In genomic region chr12:69392146-69392928, GRCh38 we compare ENCODE assay signal across 14 cellular contexts. TPM values are rescaled to one million over a fixed set of nuclear protein-coding genes. Genes with fewer than 3 reads are reported as not detected.
DNase-seq lines count a peak whose midpoint lies in the region; ATAC-seq and FAIRE-seq lines count a peak whose summit lies in the region.
"Had no signal": no experiment of that assay in that cellular context is flagged by ENCODE, and none has a peak within 500 bp of the region (broad histone marks: within the 10 kb centered on the region; RNA-seq: fewer than 3 reads in every experiment).

No MANE protein-coding gene starts in this region.

- no peak for DNase-seq in NOMO-1 (lab: John Stamatoyannopoulos, UW; ENCODE audit: unreplicated experiment in 2 of 2)
- DNase-seq in activated T-helper 2 cell treated with anti-CD3 and anti-CD28 coated beads, Interferon-gamma antibody, Interleukin-2, Interleukin-4, amounts not matched to agents 10 μg/mL and 5 μg/mL and 100 μg/mL, durations not matched to agents 14 hours and 24 hours and 36 hours (ENCODE audit: low spot score): no peak
- DNase-seq in occipital lobe (lab: John Stamatoyannopoulos, UW): no peak
- no peak for DNase-seq in activated CD8-positive, alpha-beta memory T cell treated with anti-CD3 and anti-CD28 coated beads for 24 hours
- DNase-seq: CD4-positive, alpha-beta memory T cell; cortex of kidney; Right ventricle myocardium superior had no signal

- H3K27ac Mint-ChIP-seq in activated T-helper 2 cell treated with anti-CD3 and anti-CD28 coated beads, Interferon-gamma antibody, Interleukin-2, Interleukin-4, amounts not matched to agents 10 μg/mL and 5 μg/mL and 100 μg/mL, durations not matched to agents 14 hours and 24 hours and 36 hours: no peak overlapping the region
- H3K27ac Mint-ChIP-seq: memory B cell, WTC11 had no signal

- intact Hi-C loops in activated T-helper 2 cell treated with anti-CD3 and anti-CD28 coated beads, Interferon-gamma antibody, Interleukin-2, Interleukin-4, amounts not matched to agents 10 μg/mL and 5 μg/mL and 100 μg/mL, durations not matched to agents 14 hours and 24 hours and 36 hours (cut with micrococcal nuclease): loop anchor here (5.0 kb wide), 2 partner anchors 80 to 140 kb away; partner anchors contain the start of gene FRS2

- FAIRE-seq in endometrium (lab: Jason Lieb, UNC): peak; percentile 29
- FAIRE-seq: GM12892 had no signal

- H3K4me3 Mint-ChIP-seq in activated T-helper 2 cell treated with anti-CD3 and anti-CD28 coated beads, Interferon-gamma antibody, Interleukin-2, Interleukin-4, amounts not matched to agents 10 μg/mL and 5 μg/mL and 100 μg/mL, durations not matched to agents 14 hours and 24 hours and 36 hours (ENCODE audit: low read depth): no peak overlapping the region
- H3K4me3 Mint-ChIP-seq: CD4-positive, alpha-beta memory T cell; memory B cell; WTC11 had no signal

- peak; percentile 62 for ATAC-seq in GM18502 (IDR thresholded peaks at IDR 0.05; ENCODE audit: poor library complexity, unreplicated experiment)
- ATAC-seq in GM19468 (IDR thresholded peaks at IDR 0.05; ENCODE audit: extremely low read depth, unreplicated experiment): peak; percentile 50
- peak; percentile 81 for ATAC-seq in HG03064 (IDR thresholded peaks at IDR 0.05; ENCODE audit: low read depth, unreplicated experiment)
- ATAC-seq: WTC11 had no signal

- no peaks in the 10 kb centered on the region for H3K27me3 Mint-ChIP-seq in activated T-helper 2 cell treated with anti-CD3 and anti-CD28 coated beads, Interferon-gamma antibody, Interleukin-2, Interleukin-4, amounts not matched to agents 10 μg/mL and 5 μg/mL and 100 μg/mL, durations not matched to agents 14 hours and 24 hours and 36 hours (ENCODE audit: low read depth)
- H3K27me3 Mint-ChIP-seq: CD4-positive, alpha-beta memory T cell; memory B cell had no signal

- H3K9me3 Mint-ChIP-seq in activated T-helper 2 cell treated with anti-CD3 and anti-CD28 coated beads, Interferon-gamma antibody, Interleukin-2, Interleukin-4, amounts not matched to agents 10 μg/mL and 5 μg/mL and 100 μg/mL, durations not matched to agents 14 hours and 24 hours and 36 hours: peaks cover 10% of the 10 kb centered on the region

- peaks cover 11% of the 10 kb centered on the region for H3K4me1 Mint-ChIP-seq in activated T-helper 2 cell treated with anti-CD3 and anti-CD28 coated beads, Interferon-gamma antibody, Interleukin-2, Interleukin-4, amounts not matched to agents 10 μg/mL and 5 μg/mL and 100 μg/mL, durations not matched to agents 14 hours and 24 hours and 36 hours (ENCODE audit: low read depth)
- H3K4me1 Mint-ChIP-seq: memory B cell, WTC11 had no signal

- H3K36me3 Mint-ChIP-seq in activated T-helper 2 cell treated with anti-CD3 and anti-CD28 coated beads, Interferon-gamma antibody, Interleukin-2, Interleukin-4, amounts not matched to agents 10 μg/mL and 5 μg/mL and 100 μg/mL, durations not matched to agents 14 hours and 24 hours and 36 hours (ENCODE audit: low read depth): peaks cover 68% of the 10 kb centered on the region

RNA-seq across cellular contexts. Expression of gene YEATS4, which starts 32.8 kb away (rescaled TPM):
- total RNA-seq in activated T-helper 2 cell treated with anti-CD3 and anti-CD28 coated beads, Interferon-gamma antibody, Interleukin-2, Interleukin-4, amounts not matched to agents 10 μg/mL and 5 μg/mL and 100 μg/mL, durations not matched to agents 14 hours and 24 hours and 36 hours: 38.9 and 39.0 TPM in 2 replicates
- total RNA-seq in occipital lobe: 31.5 TPM

RNA-seq across cellular contexts. Expression of gene LYZ, which starts 44.2 kb away (rescaled TPM):
- total RNA-seq in activated T-helper 2 cell treated with anti-CD3 and anti-CD28 coated beads, Interferon-gamma antibody, Interleukin-2, Interleukin-4, amounts not matched to agents 10 μg/mL and 5 μg/mL and 100 μg/mL, durations not matched to agents 14 hours and 24 hours and 36 hours: not detected in 2 replicates
- total RNA-seq in occipital lobe: 4.5 TPM
